In genomic region chr18:9401166-9401565, GRCh38 we compare ENCODE assay signal across 26 cellular contexts.
"Had no signal": no experiment of that assay in that cellular context is flagged by ENCODE, and none has a peak within 500 bp of the region (broad histone marks: within the 10 kb centered on the region; RNA-seq: fewer than 3 reads in every experiment).

No MANE protein-coding gene starts in this region.

- H3K4me3 ChIP-seq: dorsolateral prefrontal cortex, heart right ventricle, suprapubic skin, tibial nerve had no signal

- DNase-seq: activated CD4-positive, alpha-beta memory T cell treated with anti-CD3 and anti-CD28 coated beads, Interleukin-2, amount 10 ng/mL, durations not matched to agents 7 days and 5 days; activated CD4-positive, alpha-beta T cell treated with anti-CD3 and anti-CD28 coated beads for 1 hour; activated CD4-positive, alpha-beta T cell treated with anti-CD3 and anti-CD28 coated beads, Interleukin-2, amount 10 ng/mL, durations not matched to agents 7 days and 5 days; activated CD8-positive, alpha-beta memory T cell treated with anti-CD3 and anti-CD28 coated beads, Interleukin-2, amount 50 U/mL, for 48 hours; activated gamma-delta T cell; activated naive CD4-positive, alpha-beta T cell treated with anti-CD3 and anti-CD28 coated beads, Interleukin-2, amount 10 ng/mL, durations not matched to agents 7 days and 5 days; activated naive CD8-positive, alpha-beta T cell treated with anti-CD3 and anti-CD28 coated beads, Interleukin-2, amount 10 ng/mL, durations not matched to agents 7 days and 5 days; activated T-cell treated with anti-CD3 and anti-CD28 coated beads, Interleukin-2, amount 50 U/mL, for 24 hours; amniotic stem cell; central memory CD4-positive, alpha-beta T cell; dorsolateral prefrontal cortex; effector memory CD8-positive, alpha-beta T cell; foreskin melanocyte; heart right ventricle; mesenchymal stem cell; natural killer cell; posterior cingulate gyrus; right cardiac atrium; stimulated activated CD4-positive, alpha-beta T cell treated with anti-CD3 and anti-CD28 coated beads, Interleukin-15, amount 100 ng/mL, for 24 hours; stimulated activated CD4-positive, alpha-beta T cell treated with anti-CD3 and anti-CD28 coated beads, Interleukin-2, amount 100 ng/mL, for 24 hours; stimulated activated naive B cell treated with anti-CD40 and anti-IgM and Interleukin-4, amounts not matched to agents 10 μg/mL and 1 μg/mL and 100 μg/mL, for 72 hours; SW 1271; T-helper 17 cell; T1000 had no signal
